8 cellular contexts compared by ENCODE assay signal in genomic region chr16:3881499-3881995, GRCh38. TPM values are rescaled to one million over a fixed set of nuclear protein-coding genes. Genes with fewer than 3 reads are reported as not detected.
A peak's percentile ranks its signal among the peaks of the same experiment; 100 is the strongest.
DNase-seq lines count a peak whose midpoint lies in the region; ATAC-seq lines count a peak whose summit lies in the region.

No MANE protein-coding gene starts in this region.

- H3K27ac Mint-ChIP-seq in T-helper 2 cell treated with Interferon-gamma antibody and Interleukin-4, amounts not matched to agents 5 μg/mL and 100 μg/mL, for 36 hours = peak overlapping the region; percentile 85
- H3K27ac Mint-ChIP-seq in activated T-helper 17 cell treated with anti-CD3 and anti-CD28 coated beads, Interleukin-2, amount 50 U/mL, for 72 hours = peak overlapping the region; percentile 87

- peaks cover 26% of the 10 kb centered on the region for H3K4me1 Mint-ChIP-seq in T-helper 2 cell treated with Interferon-gamma antibody and Interleukin-4, amounts not matched to agents 5 μg/mL and 100 μg/mL, for 36 hours (ENCODE audit: low read depth)
- H3K4me1 Mint-ChIP-seq in activated T-helper 17 cell treated with anti-CD3 and anti-CD28 coated beads, Interleukin-2, amount 50 U/mL, for 72 hours = peaks cover 27% of the 10 kb centered on the region

- H3K36me3 Mint-ChIP-seq in T-helper 2 cell treated with Interferon-gamma antibody and Interleukin-4, amounts not matched to agents 5 μg/mL and 100 μg/mL, for 36 hours (ENCODE audit: low read depth) = peaks cover 22% of the 10 kb centered on the region
- H3K36me3 Mint-ChIP-seq in activated T-helper 17 cell treated with anti-CD3 and anti-CD28 coated beads, Interleukin-2, amount 50 U/mL, for 72 hours (ENCODE audit: low read depth) = peaks cover 29% of the 10 kb centered on the region

- H3K27me3 Mint-ChIP-seq in T-helper 2 cell treated with Interferon-gamma antibody and Interleukin-4, amounts not matched to agents 5 μg/mL and 100 μg/mL, for 36 hours (ENCODE audit: low read depth) = peaks cover 4% of the 10 kb centered on the region
- no peaks in the 10 kb centered on the region for H3K27me3 Mint-ChIP-seq in activated T-helper 17 cell treated with anti-CD3 and anti-CD28 coated beads, Interleukin-2, amount 50 U/mL, for 72 hours

- H3K9me3 Mint-ChIP-seq in T-helper 2 cell treated with Interferon-gamma antibody and Interleukin-4, amounts not matched to agents 5 μg/mL and 100 μg/mL, for 36 hours = no peaks in the 10 kb centered on the region
- H3K9me3 Mint-ChIP-seq in activated T-helper 17 cell treated with anti-CD3 and anti-CD28 coated beads, Interleukin-2, amount 50 U/mL, for 72 hours = no peaks in the 10 kb centered on the region

- no peak for DNase-seq in T-helper 2 cell treated with Interferon-gamma antibody and Interleukin-4, amounts not matched to agents 5 μg/mL and 100 μg/mL, for 36 hours (ENCODE audit: low spot score)
- DNase-seq in T-helper 2 cell (no peak), islet precursor cell (peak; percentile 74), NCI-H2081 (lab: John Stamatoyannopoulos, UW) (no peak), NCI-H524 (lab: John Stamatoyannopoulos, UW) (no peak)
- DNase-seq in stimulated activated naive CD4-positive, alpha-beta T cell treated with Interleukin-2 at 50 U/mL for 16 hours (lab: John Stamatoyannopoulos, UW) = peak; percentile 4

- H3K4me3 Mint-ChIP-seq in T-helper 2 cell treated with Interferon-gamma antibody and Interleukin-4, amounts not matched to agents 5 μg/mL and 100 μg/mL, for 36 hours = peak overlapping the region; percentile 54
- H3K4me3 Mint-ChIP-seq in activated T-helper 17 cell treated with anti-CD3 and anti-CD28 coated beads, Interleukin-2, amount 50 U/mL, for 72 hours = peak overlapping the region; percentile 57

- ATAC-seq in activated T-helper 17 cell treated with anti-CD3 and anti-CD28 coated beads, Interleukin-2, amount 50 U/mL, for 72 hours (replicated peaks) = no peak
- no peak for ATAC-seq in GM19463 (IDR thresholded peaks at IDR 0.05; ENCODE audit: unreplicated experiment)

RNA-seq across cellular contexts. Expression of gene CREBBP, which starts 1.0 kb away (rescaled TPM):
- 10 to 100 TPM; 55.7 to 58.2 TPM for total RNA-seq in activated T-helper 17 cell treated with anti-CD3 and anti-CD28 coated beads, Interleukin-2, amount 50 U/mL, for 72 hours

Comparison
In these comparisons a context has a peak if more than half of its experiments do, and no peak if none do; other contexts are left out.
1. DNase-seq: peak in islet precursor cell (single experiment) and stimulated activated naive CD4-positive, alpha-beta T cell treated with Interleukin-2 at 50 U/mL for 16 hours (single experiment); none in T-helper 2 cell treated with Interferon-gamma antibody and Interleukin-4, amounts not matched to agents 5 μg/mL and 100 μg/mL, for 36 hours (single experiment), T-helper 2 cell (0 of 5), NCI-H2081 (0 of 2) and NCI-H524 (0 of 2).